Comparison of ENCODE assay signal across 15 cellular contexts in genomic region chr19:39141929-39142328, GRCh38. TPM values are rescaled to one million over a fixed set of nuclear protein-coding genes. Genes with fewer than 3 reads are reported as not detected.
DNase-seq lines count a peak whose midpoint lies in the region; ATAC-seq and TF ChIP-seq lines count a peak whose summit lies in the region.
"Had no signal": no experiment of that assay in that cellular context is flagged by ENCODE, and none has a peak within 500 bp of the region (broad histone marks: within the 10 kb centered on the region; RNA-seq: fewer than 3 reads in every experiment).

No MANE protein-coding gene starts in this region.

- H3K4me1 ChIP-seq in BLaER1 treated with 17β-estradiol and CSF1 and Interleukin-3, amounts not matched to agents 10 nM and 100 nM: peaks cover 36 to 86% (median 75%) of the 10 kb centered on the region in 10 experiments
- H3K4me1 ChIP-seq: HAP-1 had no signal

- no peak for TF ChIP-seq POLR2A in GM18505 (IDR thresholded peaks at IDR 0.05; ENCODE audit: borderline replicate concordance, extremely low read depth, insufficient read depth, insufficient read length)

- ATAC-seq in GM18505 (IDR thresholded peaks at IDR 0.05; ENCODE audit: unreplicated experiment) (no peak), left colon (no peak)
- ATAC-seq: CD8-positive, alpha-beta T cell; GM23338 had no signal

- peak overlapping the region; percentile 64 for H3K27ac Mint-ChIP-seq in nephron progenitor cell
- H3K27ac Mint-ChIP-seq: B cell; CD8-positive, alpha-beta T cell; GM23338 had no signal

- peaks cover 4% of the 10 kb centered on the region for H3K36me3 Mint-ChIP-seq in nephron progenitor cell (ENCODE audit: low read depth)
- H3K36me3 Mint-ChIP-seq: CD8-positive, alpha-beta T cell had no signal

- no peak overlapping the region for H3K27ac ChIP-seq in BLaER1 treated with 17β-estradiol and CSF1 and Interleukin-3, amounts not matched to agents 10 nM and 100 nM
- peak overlapping the region; percentile 100 for H3K27ac ChIP-seq in VCaP
- H3K27ac ChIP-seq in brain microvascular endothelial cell: no peak overlapping the region

- peak overlapping the region; percentile 64 to 81 (median 70) for H3K4me2 ChIP-seq in BLaER1 treated with 17β-estradiol and CSF1 and Interleukin-3, amounts not matched to agents 10 nM and 100 nM
- H3K4me2 ChIP-seq: GM23338 had no signal

- peaks cover 14 to 100% (median 100%) of the 10 kb centered on the region in 11 experiments; a peak in 21 of 22 replicates for H4K20me1 ChIP-seq in BLaER1 treated with 17β-estradiol and CSF1 and Interleukin-3, amounts not matched to agents 10 nM and 100 nM

- peaks cover 71% of the 10 kb centered on the region for H3K4me1 Mint-ChIP-seq in nephron progenitor cell

- no peaks in the 10 kb centered on the region for H3K9me3 ChIP-seq in BLaER1 treated with 17β-estradiol and CSF1 and Interleukin-3, amounts not matched to agents 10 nM and 100 nM (replicated peaks in 1 of 11)
- H3K9me3 ChIP-seq: HAP-1 had no signal

- H3K36me3 ChIP-seq in BLaER1 treated with 17β-estradiol and CSF1 and Interleukin-3, amounts not matched to agents 10 nM and 100 nM: peaks cover 0 to 5% (median 0%) of the 10 kb centered on the region in 11 experiments; a peak in 4 of 22 replicates
- no peaks in the 10 kb centered on the region for H3K36me3 ChIP-seq in brain microvascular endothelial cell (replicated peaks)
- H3K36me3 ChIP-seq: HAP-1 had no signal

- H3K4me3 ChIP-seq in BLaER1 treated with 17β-estradiol and CSF1 and Interleukin-3, amounts not matched to agents 10 nM and 100 nM: no peak overlapping the region
- H3K4me3 ChIP-seq in brain microvascular endothelial cell (ENCODE audit: low read depth, low read length): no peak overlapping the region
- H3K4me3 ChIP-seq: GM23338, HAP-1 had no signal

- H3K27me3 ChIP-seq in BLaER1 treated with 17β-estradiol and CSF1 and Interleukin-3, amounts not matched to agents 10 nM and 100 nM: no peaks in the 10 kb centered on the region
- no peaks in the 10 kb centered on the region for H3K27me3 ChIP-seq in brain microvascular endothelial cell (replicated peaks)

- DNase-seq in epidermal melanocyte (ENCODE audit: insufficient read length, low spot score) (peak; percentile 2), nephron progenitor cell (no peak), left colon (no peak), brain microvascular endothelial cell (no peak)
- DNase-seq: CD8-positive, alpha-beta T cell; DMS79 had no signal

- intact Hi-C loops in left colon (cut with DNase I, micrococcal nuclease): no loop called here

- in situ Hi-C loops in brain microvascular endothelial cell (cut with HindIII; ENCODE audit: low pct_ligation_motif_present, low sequenced_read_pairs): no loop called here

- TF ChIP-seq CTCF in VCaP (conservative IDR thresholded peaks at IDR 0.05): no peak
- TF ChIP-seq CTCF in nephron progenitor cell (IDR thresholded peaks at IDR 0.05): no peak
- TF ChIP-seq CTCF in brain microvascular endothelial cell (IDR thresholded peaks at IDR 0.05; ENCODE audit: low read depth, low read length, missing control alignments): no peak

- no peaks in the 10 kb centered on the region for H3K27me3 Mint-ChIP-seq in nephron progenitor cell (ENCODE audit: low read depth, poor library complexity)
- H3K27me3 Mint-ChIP-seq: B cell had no signal

- H3K9ac ChIP-seq in BLaER1 treated with 17β-estradiol and CSF1 and Interleukin-3, amounts not matched to agents 10 nM and 100 nM: peak overlapping the region in 3 of 11 experiments; percentile 24 to 44 (median 28); a peak in 2 of 22 replicates

- H3K4me3 Mint-ChIP-seq in nephron progenitor cell: no peak overlapping the region
- H3K4me3 Mint-ChIP-seq: B cell; CD14-positive monocyte; CD8-positive, alpha-beta T cell; GM23338 had no signal

- H3K9me3 Mint-ChIP-seq in nephron progenitor cell: no peaks in the 10 kb centered on the region
- H3K9me3 Mint-ChIP-seq: CD14-positive monocyte; CD8-positive, alpha-beta T cell; GM23338 had no signal

RNA-seq across cellular contexts. Expression of gene PAK4, which starts 16.3 kb away (rescaled TPM):
- total RNA-seq in left colon: 10 to 100 TPM; 85.0 to 96.9 TPM

RNA-seq across cellular contexts. Expression of gene NCCRP1, which starts 54.8 kb away (rescaled TPM):
- total RNA-seq in left colon: not detected
- total RNA-seq: B cell; CD8-positive, alpha-beta T cell; HT1080 had no signal

RNA-seq across cellular contexts. Expression of gene ACP7, which starts 57.8 kb away (rescaled TPM):
- total RNA-seq in left colon: not detected
- total RNA-seq: B cell; CD8-positive, alpha-beta T cell; G401 had no signal
